Comparison of ENCODE assay signal across 7 cellular contexts in genomic region chr6:9250852-9251251, GRCh38.
DNase-seq lines count a peak whose midpoint lies in the region; ATAC-seq and TF ChIP-seq lines count a peak whose summit lies in the region.

No MANE protein-coding gene starts in this region.

- no peaks in the 10 kb centered on the region for H3K36me3 Mint-ChIP-seq in chondrocyte (ENCODE audit: low read depth)

- H3K9me3 ChIP-seq in mucosa of descending colon (no peaks in the 10 kb centered on the region), gastrocnemius medialis (no peaks in the 10 kb centered on the region)

- TF ChIP-seq POLR2A in gastrocnemius medialis (IDR thresholded peaks at IDR 0.05) = no peak

- H3K27ac ChIP-seq in gastrocnemius medialis = no peak overlapping the region

- TF ChIP-seq CTCF in chondrocyte (IDR thresholded peaks at IDR 0.05) (peak; percentile 83), mucosa of descending colon (IDR thresholded peaks at IDR 0.05) (no peak), gastrocnemius medialis (IDR thresholded peaks at IDR 0.05 in 4 of 5, conservative IDR thresholded peaks at IDR 0.05 in 1 of 5) (peak in 1 of 5 experiments; percentile 16)

- H3K4me3 ChIP-seq in mucosa of descending colon (no peak overlapping the region), gastrocnemius medialis (no peak overlapping the region)

- in situ Hi-C loops in gastrocnemius medialis (cut with MboI; ENCODE audit: low sequenced_read_pairs in 4 of 4) = no loop called here

- H3K27me3 ChIP-seq in gastrocnemius medialis = no peaks in the 10 kb centered on the region

- peaks cover 5% of the 10 kb centered on the region for H3K4me1 Mint-ChIP-seq in chondrocyte (ENCODE audit: low read depth)

- H3K4me1 ChIP-seq in mucosa of descending colon (ENCODE audit: low read depth) (no peaks in the 10 kb centered on the region), gastrocnemius medialis (no peaks in the 10 kb centered on the region)

- H3K27me3 Mint-ChIP-seq in chondrocyte (ENCODE audit: low read depth) = no peaks in the 10 kb centered on the region

- no peak overlapping the region for H3K4me3 Mint-ChIP-seq in chondrocyte (ENCODE audit: unreplicated experiment)

- ATAC-seq in GM21360 (IDR thresholded peaks at IDR 0.05; ENCODE audit: unreplicated experiment) (peak; percentile 48), mucosa of descending colon (peak; percentile 29), gastrocnemius medialis (no peak)

- no peaks in the 10 kb centered on the region for H3K36me3 ChIP-seq in mucosa of descending colon (ENCODE audit: low read depth)
- no peaks in the 10 kb centered on the region for H3K36me3 ChIP-seq in gastrocnemius medialis

- no peak overlapping the region for H3K27ac Mint-ChIP-seq in chondrocyte (ENCODE audit: unreplicated experiment)

- no peaks in the 10 kb centered on the region for H3K9me3 Mint-ChIP-seq in chondrocyte (ENCODE audit: low read depth)

- DNase-seq in NCI-H2227 treated with DMSO at 0.1 percent for 48 hours (lab: John Stamatoyannopoulos, UW) (peak; percentile 50), chondrocyte (ENCODE audit: low spot score) (no peak), mucosa of descending colon (peak in 2 of 3 donors; percentile 23 to 60), NCI-H2171 (lab: John Stamatoyannopoulos, UW) (no peak), gastrocnemius medialis (no peak), occipital lobe (lab: John Stamatoyannopoulos, UW) (no peak)

- intact Hi-C loops in mucosa of descending colon (cut with DNase I, micrococcal nuclease) = no loop called here
- intact Hi-C loops in gastrocnemius medialis (cut with DNase I; ENCODE audit: low total_unique reads) = loop anchor here (5.0 to 10.0 kb wide), 2 partner anchors 161 to 1184 kb away; no protein-coding TSS in a partner anchor

Comparison
In these comparisons a context has a peak if more than half of its experiments do, and no peak if none do; other contexts are left out.
1. ATAC-seq: peak in GM21360 (single experiment) and mucosa of descending colon (single experiment); none in gastrocnemius medialis (0 of 2).
2. DNase-seq: peak in NCI-H2227 treated with DMSO at 0.1 percent for 48 hours (single experiment) and mucosa of descending colon (2 of 3); none in chondrocyte (single experiment), NCI-H2171 (single experiment), gastrocnemius medialis (0 of 2) and occipital lobe (single experiment).